2 cellular contexts compared by ENCODE assay signal in genomic region chr10:110400173-110400947, GRCh38.
A peak's percentile ranks its signal among the peaks of the same experiment; 100 is the strongest.
TF ChIP-seq lines count a peak whose summit lies in the region.

No MANE protein-coding gene starts in this region.

TF ChIP-seq in IMR-90, 13 proteins besides CTCF, POLR2A, EP300 and RAD21:
- TF ChIP-seq RFX5 (IDR thresholded peaks at IDR 0.05; ENCODE audit: low read depth, low read length) (no peak), CEBPB (IDR thresholded peaks at IDR 0.05; ENCODE audit: low read depth, low read length) (peak; percentile 74)

TF ChIP-seq in WTC11, 78 proteins besides CTCF, POLR2A, EP300 and RAD21:
- TF ChIP-seq CDX4 (CRISPR knock-in tag; IDR thresholded peaks at IDR 0.05; ENCODE audit: borderline replicate concordance) (no peak), FOXJ3 (CRISPR knock-in tag; IDR thresholded peaks at IDR 0.05; ENCODE audit: borderline replicate concordance) (no peak), SOX15 (CRISPR knock-in tag; IDR thresholded peaks at IDR 0.05) (no peak), NFE2L1 (CRISPR knock-in tag; IDR thresholded peaks at IDR 0.05) (no peak), SP1 (CRISPR knock-in tag; conservative IDR thresholded peaks at IDR 0.05) (no peak), USF1 (CRISPR knock-in tag; IDR thresholded peaks at IDR 0.05) (no peak), ZNF219 (CRISPR knock-in tag; IDR thresholded peaks at IDR 0.05; ENCODE audit: borderline replicate concordance) (no peak), ZNF532 (CRISPR knock-in tag; IDR thresholded peaks at IDR 0.05; ENCODE audit: borderline replicate concordance) (no peak), ZSCAN18 (CRISPR knock-in tag; IDR thresholded peaks at IDR 0.05) (no peak), ZNF423 (CRISPR knock-in tag; IDR thresholded peaks at IDR 0.05) (no peak), ATF6 (CRISPR knock-in tag; IDR thresholded peaks at IDR 0.05) (no peak), NR2C2 (CRISPR knock-in tag; IDR thresholded peaks at IDR 0.05) (no peak), PRRX2 (CRISPR knock-in tag; IDR thresholded peaks at IDR 0.05) (no peak), GRHL2 (CRISPR knock-in tag; IDR thresholded peaks at IDR 0.05; ENCODE audit: insufficient replicate concordance, severe bottlenecking) (no peak)
- TF ChIP-seq, protein P1, sequence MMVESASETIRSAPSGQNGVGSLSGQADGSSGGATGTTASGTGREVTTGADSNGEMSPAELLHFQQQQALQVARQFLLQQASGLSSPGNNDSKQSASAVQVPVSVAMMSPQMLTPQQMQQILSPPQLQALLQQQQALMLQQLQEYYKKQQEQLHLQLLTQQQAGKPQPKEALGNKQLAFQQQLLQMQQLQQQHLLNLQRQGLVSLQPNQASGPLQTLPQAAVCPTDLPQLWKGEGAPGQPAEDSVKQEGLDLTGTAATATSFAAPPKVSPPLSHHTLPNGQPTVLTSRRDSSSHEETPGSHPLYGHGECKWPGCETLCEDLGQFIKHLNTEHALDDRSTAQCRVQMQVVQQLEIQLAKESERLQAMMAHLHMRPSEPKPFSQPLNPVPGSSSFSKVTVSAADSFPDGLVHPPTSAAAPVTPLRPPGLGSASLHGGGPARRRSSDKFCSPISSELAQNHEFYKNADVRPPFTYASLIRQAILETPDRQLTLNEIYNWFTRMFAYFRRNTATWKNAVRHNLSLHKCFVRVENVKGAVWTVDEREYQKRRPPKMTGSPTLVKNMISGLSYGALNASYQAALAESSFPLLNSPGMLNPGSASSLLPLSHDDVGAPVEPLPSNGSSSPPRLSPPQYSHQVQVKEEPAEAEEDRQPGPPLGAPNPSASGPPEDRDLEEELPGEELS (CRISPR knock-in tag; IDR thresholded peaks at IDR 0.05): no peak
